20 cellular contexts compared by ENCODE assay signal in the genomic region with DNA sequence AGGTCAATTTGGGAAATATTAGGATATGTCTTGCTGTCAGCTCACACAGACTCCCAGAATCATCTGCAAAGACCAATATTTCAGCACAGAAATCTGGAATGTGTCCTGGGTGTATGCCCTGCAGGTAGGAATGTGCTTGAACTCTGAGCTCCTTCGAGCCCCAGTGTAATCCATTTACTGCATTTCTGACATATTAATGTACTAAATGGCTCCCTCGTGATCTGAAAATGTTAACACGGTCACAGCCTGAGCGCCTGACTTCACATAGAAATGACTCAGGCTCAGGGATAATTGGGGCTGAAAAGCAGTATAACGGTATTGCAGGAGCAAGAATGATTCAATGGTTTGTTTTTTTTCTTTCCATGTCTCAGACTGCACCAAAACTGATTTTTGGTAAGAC. TPM values are rescaled to one million over a fixed set of nuclear protein-coding genes. Genes with fewer than 3 reads are reported as not detected.
DNase-seq lines count a peak whose midpoint lies in the region; ATAC-seq, FAIRE-seq and TF ChIP-seq lines count a peak whose summit lies in the region.
"Had no signal": no experiment of that assay in that cellular context is flagged by ENCODE, and none has a peak within 500 bp of the region (broad histone marks: within the 10 kb centered on the region; RNA-seq: fewer than 3 reads in every experiment).

No MANE protein-coding gene starts in this region.

- peak; percentile 69 for TF ChIP-seq EP300 in neural cell (conservative IDR thresholded peaks at IDR 0.05; ENCODE audit: poor library complexity, severe bottlenecking)

- intact Hi-C loops in kidney (cut with DNase I), result no loop called here

- H3K9me2 ChIP-seq in neural cell (ENCODE audit: insufficient read depth, low read length), result no peaks in the 10 kb centered on the region

- H4K20me1 ChIP-seq in neural cell (ENCODE audit: insufficient read depth), result no peaks in the 10 kb centered on the region

- no peaks in the 10 kb centered on the region for H3K79me2 ChIP-seq in neural cell (replicated peaks; ENCODE audit: insufficient read depth, low read length)

- TF ChIP-seq CTCF in BJ (IDR thresholded peaks at IDR 0.05; ENCODE audit: insufficient read depth, low read depth, low read length) (peak; percentile 19), choroid plexus epithelial cell (conservative IDR thresholded peaks at IDR 0.05; ENCODE audit: low read depth, low read length) (peak; percentile 27), neural cell (IDR thresholded peaks at IDR 0.05; ENCODE audit: poor library complexity, severe bottlenecking) (peak; percentile 42), kidney (IDR thresholded peaks at IDR 0.05; ENCODE audit: borderline replicate concordance, extremely low read depth, insufficient read depth) (no peak)

- H3K4me1 ChIP-seq in kidney (ENCODE audit: control insufficient read depth in 1 of 2, insufficient read depth in 1 of 2, low read depth in 1 of 2, low read length in 2 of 2), result no peaks in the 10 kb centered on the region
- H3K4me1 ChIP-seq: BE2C, vagina had no signal

- H3K36me3 ChIP-seq in BJ (ENCODE audit: control insufficient read depth, insufficient read depth, low read length) (no peaks in the 10 kb centered on the region), neural cell (ENCODE audit: insufficient read depth, low read length) (no peaks in the 10 kb centered on the region), kidney (ENCODE audit: control insufficient read depth in 1 of 2, insufficient read depth in 2 of 2, low read length in 2 of 2) (no peaks in the 10 kb centered on the region)
- H3K36me3 ChIP-seq: BE2C, ovary, vagina, WERI-Rb-1 had no signal

- H3K4me2 ChIP-seq in neural cell (ENCODE audit: low read length), result peak overlapping the region; percentile 9
- H3K4me2 ChIP-seq: GM23338 had no signal

- no peak overlapping the region for H3K4me3 ChIP-seq in BJ (ENCODE audit: low read depth, low read length)
- no peak overlapping the region for H3K4me3 ChIP-seq in choroid plexus epithelial cell (ENCODE audit: low read depth, low read length)
- H3K4me3 ChIP-seq in neural cell (ENCODE audit: low read length), result peak overlapping the region; percentile 24
- no peak overlapping the region for H3K4me3 ChIP-seq in kidney (ENCODE audit: low read length in 2 of 2)
- H3K4me3 ChIP-seq: GM23338, ovary, vagina had no signal

- no peaks in the 10 kb centered on the region for H3F3A ChIP-seq in neural cell (ENCODE audit: insufficient read depth, low read length, poor library complexity, severe bottlenecking)

- peak overlapping the region; percentile 37 for H3K9ac ChIP-seq in neural cell (ENCODE audit: low read length)
- H3K9ac ChIP-seq in kidney (ENCODE audit: low read length in 2 of 2), result no peak overlapping the region

- H2AFZ ChIP-seq in neural cell (ENCODE audit: low read depth, low read length), result peak overlapping the region; percentile 19
- H2AFZ ChIP-seq: GM23338 had no signal

- no peaks in the 10 kb centered on the region for H3K9me3 ChIP-seq in neural cell (ENCODE audit: low read length)
- peaks cover 0 to 7% of the 10 kb centered on the region in 2 donors for H3K9me3 ChIP-seq in kidney (ENCODE audit: control insufficient read depth in 1 of 2, low read length in 2 of 2)
- H3K9me3 ChIP-seq: BE2C, ovary, vagina had no signal

- no peak for TF ChIP-seq RAD21 in neural cell (conservative IDR thresholded peaks at IDR 0.05)

- POLR2A ChIA-PET in BJ (lab: Charles Lee), result no interaction called here

- H3K27me3 ChIP-seq in BJ (ENCODE audit: control insufficient read depth, insufficient read depth, low read length) (no peaks in the 10 kb centered on the region), neural cell (ENCODE audit: insufficient read depth, low read depth, low read length) (no peaks in the 10 kb centered on the region)
- H3K27me3 ChIP-seq: BE2C, ovary, vagina had no signal

- CTCF ChIA-PET in BJ (lab: Yijun Ruan, JAX), result no interaction called here

- no peak for FAIRE-seq in kidney (lab: Jason Lieb, UNC)

- DNase-seq in BJ (ENCODE audit: low read depth), result peak; percentile 47
- peak; percentile 49 for DNase-seq in LHCN-M2 (ENCODE audit: low read depth)
- DNase-seq in choroid plexus epithelial cell (ENCODE audit: low read depth), result peak; percentile 38
- DNase-seq in kidney, result no peak
- no peak for DNase-seq in activated CD8-positive, alpha-beta memory T cell treated with anti-CD3 and anti-CD28 coated beads, Interleukin-2, amount 50 U/mL, for 48 hours
- DNase-seq: activated CD8-positive, alpha-beta T cell treated with anti-CD3 and anti-CD28 coated beads for 36 hours; BE2C; DMS79; left colon; NCI-H2029 treated with DMSO at 0.1 percent for 48 hours; ovary; stimulated activated naive CD8-positive, alpha-beta T cell treated with anti-CD3 and anti-CD28 coated beads, Interleukin-15, Interleukin-2, amounts not matched to agents 100 U/mL and 50 U/mL, for 24 hours; WERI-Rb-1 had no signal

- peak overlapping the region; percentile 87 for H3K27ac ChIP-seq in neural cell (ENCODE audit: low read length)
- H3K27ac ChIP-seq in kidney (ENCODE audit: low read depth in 2 of 2, low read length in 2 of 2), result no peak overlapping the region
- H3K27ac ChIP-seq: ovary, vagina, WERI-Rb-1 had no signal

- ATAC-seq in GM21526 (IDR thresholded peaks at IDR 0.05; ENCODE audit: low FRiP score, unreplicated experiment) (no peak), HG03342 (IDR thresholded peaks at IDR 0.05; ENCODE audit: unreplicated experiment) (no peak)
- ATAC-seq: activated CD8-positive, alpha-beta T cell treated with anti-CD3 and anti-CD28 coated beads for 36 hours; GM23338; left colon; Panc1; stimulated activated naive CD8-positive, alpha-beta T cell treated with anti-CD3 and anti-CD28 coated beads, Interleukin-15, Interleukin-2, amounts not matched to agents 100 U/mL and 50 U/mL, for 24 hours had no signal

TF ChIP-seq in neural cell, 6 proteins besides CTCF, POLR2A, EP300 and RAD21:
- TF ChIP-seq POLR2AphosphoS5 (IDR thresholded peaks at IDR 0.05) (peak; percentile 70), EZH2 (IDR thresholded peaks at IDR 0.05; ENCODE audit: borderline replicate concordance, insufficient read depth, low read length, poor library complexity, severe bottlenecking) (no peak), SMC3 (conservative IDR thresholded peaks at IDR 0.05; ENCODE audit: poor library complexity) (no peak), MXI1 (conservative IDR thresholded peaks at IDR 0.05; ENCODE audit: poor library complexity, severe bottlenecking) (peak; percentile 17), TAF1 (IDR thresholded peaks at IDR 0.05; ENCODE audit: low read depth) (no peak)
- TF ChIP-seq, protein P1, sequence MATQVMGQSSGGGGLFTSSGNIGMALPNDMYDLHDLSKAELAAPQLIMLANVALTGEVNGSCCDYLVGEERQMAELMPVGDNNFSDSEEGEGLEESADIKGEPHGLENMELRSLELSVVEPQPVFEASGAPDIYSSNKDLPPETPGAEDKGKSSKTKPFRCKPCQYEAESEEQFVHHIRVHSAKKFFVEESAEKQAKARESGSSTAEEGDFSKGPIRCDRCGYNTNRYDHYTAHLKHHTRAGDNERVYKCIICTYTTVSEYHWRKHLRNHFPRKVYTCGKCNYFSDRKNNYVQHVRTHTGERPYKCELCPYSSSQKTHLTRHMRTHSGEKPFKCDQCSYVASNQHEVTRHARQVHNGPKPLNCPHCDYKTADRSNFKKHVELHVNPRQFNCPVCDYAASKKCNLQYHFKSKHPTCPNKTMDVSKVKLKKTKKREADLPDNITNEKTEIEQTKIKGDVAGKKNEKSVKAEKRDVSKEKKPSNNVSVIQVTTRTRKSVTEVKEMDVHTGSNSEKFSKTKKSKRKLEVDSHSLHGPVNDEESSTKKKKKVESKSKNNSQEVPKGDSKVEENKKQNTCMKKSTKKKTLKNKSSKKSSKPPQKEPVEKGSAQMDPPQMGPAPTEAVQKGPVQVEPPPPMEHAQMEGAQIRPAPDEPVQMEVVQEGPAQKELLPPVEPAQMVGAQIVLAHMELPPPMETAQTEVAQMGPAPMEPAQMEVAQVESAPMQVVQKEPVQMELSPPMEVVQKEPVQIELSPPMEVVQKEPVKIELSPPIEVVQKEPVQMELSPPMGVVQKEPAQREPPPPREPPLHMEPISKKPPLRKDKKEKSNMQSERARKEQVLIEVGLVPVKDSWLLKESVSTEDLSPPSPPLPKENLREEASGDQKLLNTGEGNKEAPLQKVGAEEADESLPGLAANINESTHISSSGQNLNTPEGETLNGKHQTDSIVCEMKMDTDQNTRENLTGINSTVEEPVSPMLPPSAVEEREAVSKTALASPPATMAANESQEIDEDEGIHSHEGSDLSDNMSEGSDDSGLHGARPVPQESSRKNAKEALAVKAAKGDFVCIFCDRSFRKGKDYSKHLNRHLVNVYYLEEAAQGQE (IDR thresholded peaks at IDR 0.05; ENCODE audit: borderline replicate concordance), result peak; percentile 21

RNA-seq across cellular contexts. Expression of a gene that starts 50.0 kb away (rescaled TPM):
- polyA plus RNA-seq in BJ (2011; rRNA removed) (not detected in 2 replicates), neural cell (0.84 and 1.5 TPM in 2 replicates), kidney (ENCODE audit: insufficient read depth, low read depth, low replicate concordance) (not detected)
- not detected in 2 replicates for polyA minus RNA-seq in BJ (2011; rRNA and poly(A)+ RNA removed)
- total RNA-seq in LHCN-M2 (2014; rRNA removed) (not detected in 2 replicates), kidney (not detected)
- polyA plus RNA-seq in LHCN-M2 (2012), result not detected
- polyA minus RNA-seq in neural cell, result 3.4 TPM in 2 replicates
- total RNA-seq: activated T-helper 1 cell treated with anti-CD3 and anti-CD28 coated beads, Interleukin-12 subunit alpha, Interleukin-12 subunit beta, Interleukin-2, Interleukin-4 antibody, amounts not matched to agents 30 ng/mL and 10 ng/mL and 1 ng/mL, durations not matched to agents 14 hours and 24 hours and 36 hours; vagina had no signal

Comparison
In these comparisons a context has a peak if more than half of its experiments do, and no peak if none do; other contexts are left out.
1. DNase-seq: peak in BJ (single experiment), LHCN-M2 (single experiment) and choroid plexus epithelial cell (single experiment); none in kidney (single experiment) and activated CD8-positive, alpha-beta memory T cell treated with anti-CD3 and anti-CD28 coated beads, Interleukin-2, amount 50 U/mL, for 48 hours (single experiment).